Comparison of ENCODE assay signal across 20 cellular contexts in genomic region chrX:87941841-87942240, GRCh38.
A peak's percentile ranks its signal among the peaks of the same experiment; 100 is the strongest.
DNase-seq lines count a peak whose midpoint lies in the region; ATAC-seq and TF ChIP-seq lines count a peak whose summit lies in the region.
"Had no signal": no experiment of that assay in that cellular context is flagged by ENCODE, and none has a peak within 500 bp of the region (broad histone marks: within the 10 kb centered on the region; RNA-seq: fewer than 3 reads in every experiment).

No MANE protein-coding gene starts in this region.

- no peak overlapping the region for H3K4me2 ChIP-seq in PC-3 (ENCODE audit: low read length)

- H3K27ac ChIP-seq in PC-3 (ENCODE audit: low read length), result no peak overlapping the region
- H3K27ac ChIP-seq: SJSA1 had no signal

- DNase-seq in NCI-H82 (lab: John Stamatoyannopoulos, UW) (peak; percentile 0), NCI-H82 treated with DMSO at 0.1 percent for 48 hours (lab: John Stamatoyannopoulos, UW; ENCODE audit: unreplicated experiment) (no peak), PC-3 (peak; percentile 42), choroid plexus epithelial cell (ENCODE audit: low read depth) (peak; percentile 1), GM13977 (ENCODE audit: low spot score) (no peak), ecto neural progenitor cell (ENCODE audit: low spot score) (no peak)
- DNase-seq in central memory CD4-positive, alpha-beta T cell, result no peak
- DNase-seq: AML-193; C1 segment of cervical spinal cord; CD8-positive, alpha-beta T cell; DMS79; H7; NCI-H1105; NCI-H146; NCI-H2029 treated with DMSO at 0.1 percent for 48 hours; NCI-H446 treated with DMSO at 0.1 percent for 48 hours; NCI-H526 treated with DMSO at 0.1 percent for 48 hours had no signal

- no peaks in the 10 kb centered on the region for H3K9me2 ChIP-seq in PC-3 (replicated peaks; ENCODE audit: low read length)

- in situ Hi-C loops in GM13977 (cut with MboI; ENCODE audit: low pct_unique_long_range_greater_than_20kb, low sequenced_read_pairs, unreplicated experiment), result no loop called here

- H2AFZ ChIP-seq in PC-3 (ENCODE audit: low read length), result no peak overlapping the region

- TF ChIP-seq CTCF in PC-3 (conservative IDR thresholded peaks at IDR 0.05; ENCODE audit: low read depth, low read length), result no peak
- TF ChIP-seq CTCF in choroid plexus epithelial cell (conservative IDR thresholded peaks at IDR 0.05; ENCODE audit: low read depth, low read length), result no peak
- TF ChIP-seq CTCF in GM13977 (IDR thresholded peaks at IDR 0.05; ENCODE audit: extremely low read depth, insufficient read depth, missing control alignments), result no peak

- BruUV-seq in PC-3 (replicated peaks; lab: Mats Ljungman, UMichigan), result no TSS peak

- H3F3A ChIP-seq in PC-3 (ENCODE audit: low read length, unreplicated experiment), result no peaks in the 10 kb centered on the region

- no peaks in the 10 kb centered on the region for H3K27me3 ChIP-seq in PC-3 (ENCODE audit: low read length)
- H3K27me3 ChIP-seq: SJSA1 had no signal

- no peak overlapping the region for H3K4me3 ChIP-seq in PC-3 (ENCODE audit: low read length)
- H3K4me3 ChIP-seq in choroid plexus epithelial cell (ENCODE audit: low read depth, low read length), result no peak overlapping the region
- H3K4me3 ChIP-seq: SJSA1 had no signal

- H3K36me3 ChIP-seq in PC-3 (ENCODE audit: low read depth, low read length), result no peaks in the 10 kb centered on the region
- H3K36me3 ChIP-seq: SJSA1 had no signal

- intact Hi-C loops in PC-3 (cut with micrococcal nuclease), result no loop called here

- no peaks in the 10 kb centered on the region for H3K79me2 ChIP-seq in PC-3 (ENCODE audit: low read length)

- CTCF ChIA-PET in PC-3 (lab: Charles Lee), result no interaction called here

- POLR2A ChIA-PET in PC-3 (lab: Charles Lee; ENCODE audit: unreplicated experiment), result no interaction called here

- H3K4me1 ChIP-seq in PC-3 (ENCODE audit: insufficient read depth, low read length), result no peaks in the 10 kb centered on the region
- H3K4me1 ChIP-seq: SJSA1 had no signal

- peak; percentile 54 for ATAC-seq in PC-3
- ATAC-seq: CD8-positive, alpha-beta T cell; Panc1; Right ventricle myocardium inferior had no signal

- H4K20me1 ChIP-seq in PC-3 (ENCODE audit: low read length), result no peaks in the 10 kb centered on the region

- H3K9me3 ChIP-seq in PC-3 (ENCODE audit: low read length), result no peaks in the 10 kb centered on the region
- H3K9me3 ChIP-seq: SJSA1 had no signal

- H3K9ac ChIP-seq in PC-3 (ENCODE audit: low read length), result no peak overlapping the region

Comparison
In these comparisons a context has a peak if more than half of its experiments do, and no peak if none do; other contexts are left out.
1. DNase-seq: peak in NCI-H82 (single experiment), PC-3 (single experiment) and choroid plexus epithelial cell (single experiment); none in NCI-H82 treated with DMSO at 0.1 percent for 48 hours (single experiment), central memory CD4-positive, alpha-beta T cell (single experiment), GM13977 (single experiment) and ecto neural progenitor cell (single experiment).